In the genomic region with DNA sequence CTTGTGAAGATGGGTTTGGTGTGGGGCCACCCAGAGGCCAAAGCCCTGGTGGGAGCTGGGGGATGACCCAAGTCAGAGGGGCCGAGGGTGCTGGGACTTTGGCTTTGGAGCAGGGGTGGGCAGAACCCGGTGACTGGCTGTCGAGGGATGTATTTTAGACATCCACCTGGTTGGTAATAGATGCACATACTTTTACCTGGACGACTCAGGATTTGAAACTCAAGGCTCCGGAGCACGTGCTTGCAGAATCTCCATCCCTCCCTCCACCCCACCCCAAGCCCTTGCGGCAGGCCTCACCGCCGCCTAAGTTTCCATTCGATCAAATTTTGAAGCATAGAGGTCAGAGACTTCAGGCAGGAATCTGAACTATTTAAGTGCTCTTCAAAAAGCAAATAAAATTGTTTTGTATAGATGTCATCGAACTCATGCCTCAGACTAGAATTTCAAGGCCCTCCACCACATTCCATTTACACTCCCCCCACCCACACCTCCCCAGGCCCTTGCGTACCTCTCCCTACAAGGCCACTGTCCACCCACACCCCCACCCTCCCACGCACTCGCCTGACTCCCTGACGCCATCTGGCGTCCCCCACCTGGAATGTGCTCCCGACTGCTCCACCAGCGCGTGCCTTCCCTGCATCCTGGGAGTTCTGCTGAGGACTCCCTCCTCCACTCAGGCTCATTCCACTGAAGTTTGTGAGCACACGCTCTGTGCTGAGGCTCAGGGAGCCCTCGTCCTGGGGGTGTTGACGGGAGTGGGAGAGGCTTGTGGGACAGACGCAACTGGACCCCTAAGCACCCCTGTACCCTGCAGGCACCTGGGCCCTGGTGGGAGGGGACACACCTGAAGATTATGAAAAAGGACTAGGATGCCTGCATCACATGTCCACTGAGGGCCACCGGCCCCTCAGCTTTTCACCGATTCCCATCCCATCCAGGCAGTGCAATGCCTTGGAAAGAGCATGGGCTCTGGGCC, we compare ENCODE assay signal across 1 cellular context.
A peak's percentile ranks its signal among the peaks of the same experiment; 100 is the strongest.
TF ChIP-seq lines count a peak whose summit lies in the region.

No MANE protein-coding gene starts in this region.

TF ChIP-seq in HepG2, 621 proteins besides CTCF, POLR2A, EP300 and RAD21 (continued from another document and continues in another):
- TF ChIP-seq KLF16 (CRISPR knock-in tag; IDR thresholded peaks at IDR 0.05) (0 out of 4 replicates have a peak, but pooled peaks of 1 of the 2 experiments have one; percentile 34), FOXJ3 (CRISPR knock-in tag; IDR thresholded peaks at IDR 0.05; ENCODE audit: borderline replicate concordance) (no peak), SP140L (CRISPR knock-in tag; IDR thresholded peaks at IDR 0.05; ENCODE audit: borderline replicate concordance) (no peak), ZNF720 (CRISPR knock-in tag; IDR thresholded peaks at IDR 0.05) (no peak), SALL2 (CRISPR knock-in tag; IDR thresholded peaks at IDR 0.05) (peak; percentile 75; the same call in 1 of the 2 replicates), ZBTB7A (CRISPR knock-in tag; IDR thresholded peaks at IDR 0.05) (no peak; the same call in 1 of the 2 replicates), ATF7 (IDR thresholded peaks at IDR 0.05) (peak; percentile 69), ATF7 (CRISPR knock-in tag; IDR thresholded peaks at IDR 0.05) (peak; percentile 92), ZNF225 (CRISPR knock-in tag; IDR thresholded peaks at IDR 0.05) (no peak), ZNF253 (CRISPR knock-in tag; IDR thresholded peaks at IDR 0.05; ENCODE audit: borderline replicate concordance) (no peak), BRD4 (CRISPR knock-in tag; IDR thresholded peaks at IDR 0.05) (no peak), ZNF501 (CRISPR knock-in tag; IDR thresholded peaks at IDR 0.05) (peak; percentile 21; the same call in 1 of the 2 replicates), PAX8 (CRISPR knock-in tag; IDR thresholded peaks at IDR 0.05; ENCODE audit: borderline replicate concordance) (no peak), FOXK1 (CRISPR knock-in tag; IDR thresholded peaks at IDR 0.05; ENCODE audit: borderline replicate concordance, low read depth) (no peak), ZNF274 (CRISPR knock-in tag; IDR thresholded peaks at IDR 0.05) (no peak), ZNF256 (CRISPR knock-in tag; conservative IDR thresholded peaks at IDR 0.05) (no peak), ZNF333 (CRISPR knock-in tag; IDR thresholded peaks at IDR 0.05; ENCODE audit: borderline replicate concordance) (no peak), ZEB1 (IDR thresholded peaks at IDR 0.05; ENCODE audit: insufficient replicate concordance, low read depth) (no peak), ISL2 (CRISPR knock-in tag; IDR thresholded peaks at IDR 0.05) (peak; percentile 69; the same call in 1 of the 2 replicates), ZNF367 (CRISPR knock-in tag; IDR thresholded peaks at IDR 0.05; ENCODE audit: borderline replicate concordance) (no peak), RXRB (CRISPR knock-in tag; IDR thresholded peaks at IDR 0.05; ENCODE audit: borderline replicate concordance) (peak; percentile 72; the same call in 1 of the 2 replicates), HNRNPL (IDR thresholded peaks at IDR 0.05; ENCODE audit: low read depth, low read length) (no peak), MYNN (CRISPR knock-in tag; IDR thresholded peaks at IDR 0.05; ENCODE audit: low read depth) (no peak), TEAD2 (CRISPR knock-in tag; IDR thresholded peaks at IDR 0.05) (0 out of 2 replicates have a peak, but pooled peaks have one; percentile 39), ZNF775 (CRISPR knock-in tag; IDR thresholded peaks at IDR 0.05; ENCODE audit: borderline replicate concordance) (no peak), KMT2B (CRISPR knock-in tag; IDR thresholded peaks at IDR 0.05) (no peak), ZNF30 (CRISPR knock-in tag; IDR thresholded peaks at IDR 0.05) (no peak), NFIB (CRISPR knock-in tag; IDR thresholded peaks at IDR 0.05; ENCODE audit: borderline replicate concordance) (no peak), KDM4B (CRISPR knock-in tag; IDR thresholded peaks at IDR 0.05) (no peak), SUZ12 (IDR thresholded peaks at IDR 0.05; ENCODE audit: low read depth, low read length) (no peak), SMAD9 (CRISPR knock-in tag; IDR thresholded peaks at IDR 0.05) (no peak), HES4 (CRISPR knock-in tag; IDR thresholded peaks at IDR 0.05; ENCODE audit: borderline replicate concordance) (no peak), PRPF4 (IDR thresholded peaks at IDR 0.05; ENCODE audit: low read depth, low read length, poor library complexity, severe bottlenecking) (no peak), MIER3 (CRISPR knock-in tag; IDR thresholded peaks at IDR 0.05; ENCODE audit: borderline replicate concordance) (0 out of 2 replicates have a peak, but pooled peaks have one; percentile 15)
- TF ChIP-seq, protein P1, sequence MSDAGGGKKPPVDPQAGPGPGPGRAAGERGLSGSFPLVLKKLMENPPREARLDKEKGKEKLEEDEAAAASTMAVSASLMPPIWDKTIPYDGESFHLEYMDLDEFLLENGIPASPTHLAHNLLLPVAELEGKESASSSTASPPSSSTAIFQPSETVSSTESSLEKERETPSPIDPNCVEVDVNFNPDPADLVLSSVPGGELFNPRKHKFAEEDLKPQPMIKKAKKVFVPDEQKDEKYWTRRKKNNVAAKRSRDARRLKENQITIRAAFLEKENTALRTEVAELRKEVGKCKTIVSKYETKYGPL (CRISPR knock-in tag; IDR thresholded peaks at IDR 0.05): peak; percentile 29; the same call in 1 of the 2 replicates
- TF ChIP-seq, protein P2, sequence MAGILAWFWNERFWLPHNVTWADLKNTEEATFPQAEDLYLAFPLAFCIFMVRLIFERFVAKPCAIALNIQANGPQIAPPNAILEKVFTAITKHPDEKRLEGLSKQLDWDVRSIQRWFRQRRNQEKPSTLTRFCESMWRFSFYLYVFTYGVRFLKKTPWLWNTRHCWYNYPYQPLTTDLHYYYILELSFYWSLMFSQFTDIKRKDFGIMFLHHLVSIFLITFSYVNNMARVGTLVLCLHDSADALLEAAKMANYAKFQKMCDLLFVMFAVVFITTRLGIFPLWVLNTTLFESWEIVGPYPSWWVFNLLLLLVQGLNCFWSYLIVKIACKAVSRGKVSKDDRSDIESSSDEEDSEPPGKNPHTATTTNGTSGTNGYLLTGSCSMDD (CRISPR knock-in tag; IDR thresholded peaks at IDR 0.05): no peak
- TF ChIP-seq, protein P3, sequence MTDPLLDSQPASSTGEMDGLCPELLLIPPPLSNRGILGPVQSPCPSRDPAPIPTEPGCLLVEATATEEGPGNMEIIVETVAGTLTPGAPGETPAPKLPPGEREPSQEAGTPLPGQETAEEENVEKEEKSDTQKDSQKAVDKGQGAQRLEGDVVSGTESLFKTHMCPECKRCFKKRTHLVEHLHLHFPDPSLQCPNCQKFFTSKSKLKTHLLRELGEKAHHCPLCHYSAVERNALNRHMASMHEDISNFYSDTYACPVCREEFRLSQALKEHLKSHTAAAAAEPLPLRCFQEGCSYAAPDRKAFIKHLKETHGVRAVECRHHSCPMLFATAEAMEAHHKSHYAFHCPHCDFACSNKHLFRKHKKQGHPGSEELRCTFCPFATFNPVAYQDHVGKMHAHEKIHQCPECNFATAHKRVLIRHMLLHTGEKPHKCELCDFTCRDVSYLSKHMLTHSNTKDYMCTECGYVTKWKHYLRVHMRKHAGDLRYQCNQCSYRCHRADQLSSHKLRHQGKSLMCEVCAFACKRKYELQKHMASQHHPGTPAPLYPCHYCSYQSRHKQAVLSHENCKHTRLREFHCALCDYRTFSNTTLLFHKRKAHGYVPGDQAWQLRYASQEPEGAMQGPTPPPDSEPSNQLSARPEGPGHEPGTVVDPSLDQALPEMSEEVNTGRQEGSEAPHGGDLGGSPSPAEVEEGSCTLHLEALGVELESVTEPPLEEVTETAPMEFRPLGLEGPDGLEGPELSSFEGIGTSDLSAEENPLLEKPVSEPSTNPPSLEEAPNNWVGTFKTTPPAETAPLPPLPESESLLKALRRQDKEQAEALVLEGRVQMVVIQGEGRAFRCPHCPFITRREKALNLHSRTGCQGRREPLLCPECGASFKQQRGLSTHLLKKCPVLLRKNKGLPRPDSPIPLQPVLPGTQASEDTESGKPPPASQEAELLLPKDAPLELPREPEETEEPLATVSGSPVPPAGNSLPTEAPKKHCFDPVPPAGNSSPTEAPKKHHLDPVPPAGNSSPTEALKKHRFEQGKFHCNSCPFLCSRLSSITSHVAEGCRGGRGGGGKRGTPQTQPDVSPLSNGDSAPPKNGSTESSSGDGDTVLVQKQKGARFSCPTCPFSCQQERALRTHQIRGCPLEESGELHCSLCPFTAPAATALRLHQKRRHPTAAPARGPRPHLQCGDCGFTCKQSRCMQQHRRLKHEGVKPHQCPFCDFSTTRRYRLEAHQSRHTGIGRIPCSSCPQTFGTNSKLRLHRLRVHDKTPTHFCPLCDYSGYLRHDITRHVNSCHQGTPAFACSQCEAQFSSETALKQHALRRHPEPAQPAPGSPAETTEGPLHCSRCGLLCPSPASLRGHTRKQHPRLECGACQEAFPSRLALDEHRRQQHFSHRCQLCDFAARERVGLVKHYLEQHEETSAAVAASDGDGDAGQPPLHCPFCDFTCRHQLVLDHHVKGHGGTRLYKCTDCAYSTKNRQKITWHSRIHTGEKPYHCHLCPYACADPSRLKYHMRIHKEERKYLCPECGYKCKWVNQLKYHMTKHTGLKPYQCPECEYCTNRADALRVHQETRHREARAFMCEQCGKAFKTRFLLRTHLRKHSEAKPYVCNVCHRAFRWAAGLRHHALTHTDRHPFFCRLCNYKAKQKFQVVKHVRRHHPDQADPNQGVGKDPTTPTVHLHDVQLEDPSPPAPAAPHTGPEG (CRISPR knock-in tag; IDR thresholded peaks at IDR 0.05): 0 out of 2 replicates have a peak, but pooled peaks have one; percentile 53
- TF ChIP-seq, protein P4, sequence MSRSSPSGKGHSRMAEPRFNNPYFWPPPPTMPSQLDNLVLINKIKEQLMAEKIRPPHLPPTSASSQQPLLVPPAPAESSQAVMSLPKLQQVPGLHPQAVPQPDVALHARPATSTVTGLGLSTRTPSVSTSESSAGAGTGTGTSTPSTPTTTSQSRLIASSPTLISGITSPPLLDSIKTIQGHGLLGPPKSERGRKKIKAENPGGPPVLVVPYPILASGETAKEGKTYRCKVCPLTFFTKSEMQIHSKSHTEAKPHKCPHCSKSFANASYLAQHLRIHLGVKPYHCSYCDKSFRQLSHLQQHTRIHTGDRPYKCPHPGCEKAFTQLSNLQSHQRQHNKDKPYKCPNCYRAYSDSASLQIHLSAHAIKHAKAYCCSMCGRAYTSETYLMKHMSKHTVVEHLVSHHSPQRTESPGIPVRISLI (CRISPR knock-in tag; IDR thresholded peaks at IDR 0.05; ENCODE audit: borderline replicate concordance): peak; percentile 13; the same call in 1 of the 2 replicates
- TF ChIP-seq, protein P5, sequence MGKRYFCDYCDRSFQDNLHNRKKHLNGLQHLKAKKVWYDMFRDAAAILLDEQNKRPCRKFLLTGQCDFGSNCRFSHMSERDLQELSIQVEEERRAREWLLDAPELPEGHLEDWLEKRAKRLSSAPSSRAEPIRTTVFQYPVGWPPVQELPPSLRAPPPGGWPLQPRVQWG (CRISPR knock-in tag; IDR thresholded peaks at IDR 0.05; ENCODE audit: borderline replicate concordance, low read depth): no peak
- TF ChIP-seq, protein P6, sequence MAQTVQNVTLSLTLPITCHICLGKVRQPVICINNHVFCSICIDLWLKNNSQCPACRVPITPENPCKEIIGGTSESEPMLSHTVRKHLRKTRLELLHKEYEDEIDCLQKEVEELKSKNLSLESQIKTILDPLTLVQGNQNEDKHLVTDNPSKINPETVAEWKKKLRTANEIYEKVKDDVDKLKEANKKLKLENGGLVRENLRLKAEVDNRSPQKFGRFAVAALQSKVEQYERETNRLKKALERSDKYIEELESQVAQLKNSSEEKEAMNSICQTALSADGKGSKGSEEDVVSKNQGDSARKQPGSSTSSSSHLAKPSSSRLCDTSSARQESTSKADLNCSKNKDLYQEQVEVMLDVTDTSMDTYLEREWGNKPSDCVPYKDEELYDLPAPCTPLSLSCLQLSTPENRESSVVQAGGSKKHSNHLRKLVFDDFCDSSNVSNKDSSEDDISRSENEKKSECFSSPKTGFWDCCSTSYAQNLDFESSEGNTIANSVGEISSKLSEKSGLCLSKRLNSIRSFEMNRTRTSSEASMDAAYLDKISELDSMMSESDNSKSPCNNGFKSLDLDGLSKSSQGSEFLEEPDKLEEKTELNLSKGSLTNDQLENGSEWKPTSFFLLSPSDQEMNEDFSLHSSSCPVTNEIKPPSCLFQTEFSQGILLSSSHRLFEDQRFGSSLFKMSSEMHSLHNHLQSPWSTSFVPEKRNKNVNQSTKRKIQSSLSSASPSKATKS (CRISPR knock-in tag; IDR thresholded peaks at IDR 0.05): no peak
- TF ChIP-seq, protein P7, sequence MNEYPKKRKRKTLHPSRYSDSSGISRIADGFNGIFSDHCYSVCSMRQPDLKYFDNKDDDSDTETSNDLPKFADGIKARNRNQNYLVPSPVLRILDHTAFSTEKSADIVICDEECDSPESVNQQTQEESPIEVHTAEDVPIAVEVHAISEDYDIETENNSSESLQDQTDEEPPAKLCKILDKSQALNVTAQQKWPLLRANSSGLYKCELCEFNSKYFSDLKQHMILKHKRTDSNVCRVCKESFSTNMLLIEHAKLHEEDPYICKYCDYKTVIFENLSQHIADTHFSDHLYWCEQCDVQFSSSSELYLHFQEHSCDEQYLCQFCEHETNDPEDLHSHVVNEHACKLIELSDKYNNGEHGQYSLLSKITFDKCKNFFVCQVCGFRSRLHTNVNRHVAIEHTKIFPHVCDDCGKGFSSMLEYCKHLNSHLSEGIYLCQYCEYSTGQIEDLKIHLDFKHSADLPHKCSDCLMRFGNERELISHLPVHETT (CRISPR knock-in tag; conservative IDR thresholded peaks at IDR 0.05): no peak
- TF ChIP-seq, protein P8, sequence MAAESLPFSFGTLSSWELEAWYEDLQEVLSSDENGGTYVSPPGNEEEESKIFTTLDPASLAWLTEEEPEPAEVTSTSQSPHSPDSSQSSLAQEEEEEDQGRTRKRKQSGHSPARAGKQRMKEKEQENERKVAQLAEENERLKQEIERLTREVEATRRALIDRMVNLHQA (CRISPR knock-in tag; IDR thresholded peaks at IDR 0.05): no peak
- TF ChIP-seq, protein P9, sequence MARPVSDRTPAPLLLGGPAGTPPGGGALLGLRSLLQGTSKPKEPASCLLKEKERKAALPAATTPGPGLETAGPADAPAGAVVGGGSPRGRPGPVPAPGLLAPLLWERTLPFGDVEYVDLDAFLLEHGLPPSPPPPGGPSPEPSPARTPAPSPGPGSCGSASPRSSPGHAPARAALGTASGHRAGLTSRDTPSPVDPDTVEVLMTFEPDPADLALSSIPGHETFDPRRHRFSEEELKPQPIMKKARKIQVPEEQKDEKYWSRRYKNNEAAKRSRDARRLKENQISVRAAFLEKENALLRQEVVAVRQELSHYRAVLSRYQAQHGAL (CRISPR knock-in tag; IDR thresholded peaks at IDR 0.05; ENCODE audit: not compliant biosample characterization): peak; percentile 41
- TF ChIP-seq, protein P10, sequence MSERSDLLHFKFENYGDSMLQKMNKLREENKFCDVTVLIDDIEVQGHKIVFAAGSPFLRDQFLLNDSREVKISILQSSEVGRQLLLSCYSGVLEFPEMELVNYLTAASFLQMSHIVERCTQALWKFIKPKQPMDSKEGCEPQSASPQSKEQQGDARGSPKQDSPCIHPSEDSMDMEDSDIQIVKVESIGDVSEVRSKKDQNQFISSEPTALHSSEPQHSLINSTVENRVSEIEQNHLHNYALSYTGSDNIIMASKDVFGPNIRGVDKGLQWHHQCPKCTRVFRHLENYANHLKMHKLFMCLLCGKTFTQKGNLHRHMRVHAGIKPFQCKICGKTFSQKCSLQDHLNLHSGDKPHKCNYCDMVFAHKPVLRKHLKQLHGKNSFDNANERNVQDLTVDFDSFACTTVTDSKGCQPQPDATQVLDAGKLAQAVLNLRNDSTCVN (CRISPR knock-in tag; IDR thresholded peaks at IDR 0.05; ENCODE audit: borderline replicate concordance): no peak
